Comparison of ENCODE assay signal across 1 cellular context in the genomic region with DNA sequence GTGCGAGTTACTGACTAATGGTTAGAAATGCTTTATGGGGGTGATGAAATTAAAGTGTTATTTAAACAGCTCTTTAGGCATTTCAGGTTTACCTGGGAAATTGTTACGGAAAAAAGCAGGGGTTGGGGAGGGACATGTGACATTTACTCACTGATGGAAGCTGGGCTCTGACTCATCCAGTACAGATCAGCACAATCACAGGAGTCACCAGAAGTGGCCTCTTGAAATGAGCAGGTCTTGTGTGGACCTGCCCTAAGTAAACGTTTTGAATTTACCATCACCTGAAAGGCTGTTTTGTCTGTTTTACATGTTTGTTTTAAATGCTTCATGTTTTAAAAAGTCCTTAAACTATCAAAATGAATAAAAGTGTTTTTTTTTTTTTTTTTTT.
TF ChIP-seq lines count a peak whose summit lies in the region.

No MANE protein-coding gene starts in this region.

TF ChIP-seq in HepG2, 621 proteins besides CTCF, POLR2A, EP300 and RAD21 (continued from another document):
- TF ChIP-seq, protein P1, sequence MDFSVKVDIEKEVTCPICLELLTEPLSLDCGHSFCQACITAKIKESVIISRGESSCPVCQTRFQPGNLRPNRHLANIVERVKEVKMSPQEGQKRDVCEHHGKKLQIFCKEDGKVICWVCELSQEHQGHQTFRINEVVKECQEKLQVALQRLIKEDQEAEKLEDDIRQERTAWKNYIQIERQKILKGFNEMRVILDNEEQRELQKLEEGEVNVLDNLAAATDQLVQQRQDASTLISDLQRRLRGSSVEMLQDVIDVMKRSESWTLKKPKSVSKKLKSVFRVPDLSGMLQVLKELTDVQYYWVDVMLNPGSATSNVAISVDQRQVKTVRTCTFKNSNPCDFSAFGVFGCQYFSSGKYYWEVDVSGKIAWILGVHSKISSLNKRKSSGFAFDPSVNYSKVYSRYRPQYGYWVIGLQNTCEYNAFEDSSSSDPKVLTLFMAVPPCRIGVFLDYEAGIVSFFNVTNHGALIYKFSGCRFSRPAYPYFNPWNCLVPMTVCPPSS (IDR thresholded peaks at IDR 0.05) = no peak
- TF ChIP-seq, protein P2, sequence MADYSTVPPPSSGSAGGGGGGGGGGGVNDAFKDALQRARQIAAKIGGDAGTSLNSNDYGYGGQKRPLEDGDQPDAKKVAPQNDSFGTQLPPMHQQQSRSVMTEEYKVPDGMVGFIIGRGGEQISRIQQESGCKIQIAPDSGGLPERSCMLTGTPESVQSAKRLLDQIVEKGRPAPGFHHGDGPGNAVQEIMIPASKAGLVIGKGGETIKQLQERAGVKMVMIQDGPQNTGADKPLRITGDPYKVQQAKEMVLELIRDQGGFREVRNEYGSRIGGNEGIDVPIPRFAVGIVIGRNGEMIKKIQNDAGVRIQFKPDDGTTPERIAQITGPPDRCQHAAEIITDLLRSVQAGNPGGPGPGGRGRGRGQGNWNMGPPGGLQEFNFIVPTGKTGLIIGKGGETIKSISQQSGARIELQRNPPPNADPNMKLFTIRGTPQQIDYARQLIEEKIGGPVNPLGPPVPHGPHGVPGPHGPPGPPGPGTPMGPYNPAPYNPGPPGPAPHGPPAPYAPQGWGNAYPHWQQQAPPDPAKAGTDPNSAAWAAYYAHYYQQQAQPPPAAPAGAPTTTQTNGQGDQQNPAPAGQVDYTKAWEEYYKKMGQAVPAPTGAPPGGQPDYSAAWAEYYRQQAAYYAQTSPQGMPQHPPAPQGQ (CRISPR knock-in tag; IDR thresholded peaks at IDR 0.05; ENCODE audit: borderline replicate concordance) = no peak
